Comparison of ENCODE assay signal across 8 cellular contexts in genomic region chr16:3879258-3879886, GRCh38. TPM values are rescaled to one million over a fixed set of nuclear protein-coding genes. Genes with fewer than 3 reads are reported as not detected.
DNase-seq lines count a peak whose midpoint lies in the region; ATAC-seq and TF ChIP-seq lines count a peak whose summit lies in the region.

No MANE protein-coding gene starts in this region.

- in situ Hi-C loops in gastrocnemius medialis (cut with MboI; ENCODE audit: low sequenced_read_pairs in 4 of 4), result loop anchor here (5.0 to 25.0 kb wide), 5 partner anchors 185 to 367 kb away; partner anchors contain the start of gene CLUAP1 (in 1 of the 4)

- H3K27ac Mint-ChIP-seq in activated naive CD4-positive, alpha-beta T cell treated with anti-CD3 and anti-CD28 coated beads, Interleukin-2, amount 50 U/mL, for 24 hours, result peak overlapping the region; percentile 56

- TF ChIP-seq CTCF in right atrium auricular region (IDR thresholded peaks at IDR 0.05) (no peak), gastrocnemius medialis (IDR thresholded peaks at IDR 0.05 in 4 of 5, conservative IDR thresholded peaks at IDR 0.05 in 1 of 5) (no peak)

- peaks cover 0 to 53% of the 10 kb centered on the region in 2 donors for H3K4me1 ChIP-seq in right atrium auricular region
- H3K4me1 ChIP-seq in gastrocnemius medialis, result peaks cover 46 to 51% of the 10 kb centered on the region in 2 donors

- H3K27me3 Mint-ChIP-seq in activated naive CD4-positive, alpha-beta T cell treated with anti-CD3 and anti-CD28 coated beads, Interleukin-2, amount 50 U/mL, for 24 hours, result no peaks in the 10 kb centered on the region

- ATAC-seq in gastrocnemius medialis, result peak in 1 of 2 donors; percentile 14
- ATAC-seq in HG03521 (IDR thresholded peaks at IDR 0.05; ENCODE audit: unreplicated experiment), result no peak
- no peak for ATAC-seq in GM18502 (IDR thresholded peaks at IDR 0.05; ENCODE audit: poor library complexity, unreplicated experiment)

- no peaks in the 10 kb centered on the region for H3K27me3 ChIP-seq in right atrium auricular region
- no peaks in the 10 kb centered on the region for H3K27me3 ChIP-seq in gastrocnemius medialis

- H3K27ac ChIP-seq in right atrium auricular region (peak overlapping the region; percentile 64 to 67), gastrocnemius medialis (peak overlapping the region; percentile 77 to 89 (median 84))

- no peaks in the 10 kb centered on the region for H3K9me3 Mint-ChIP-seq in activated naive CD4-positive, alpha-beta T cell treated with anti-CD3 and anti-CD28 coated beads, Interleukin-2, amount 50 U/mL, for 24 hours

- peak; percentile 43 for DNase-seq in NCI-H2227 (lab: John Stamatoyannopoulos, UW; ENCODE audit: unreplicated experiment)
- no peak for DNase-seq in NCI-H2227 treated with DMSO at 0.1 percent for 48 hours (lab: John Stamatoyannopoulos, UW)
- no peak for DNase-seq in Jurkat, Clone E6-1 (ENCODE audit: low read depth, low spot score)
- no peak for DNase-seq in right atrium auricular region (ENCODE audit: low spot score)
- DNase-seq in gastrocnemius medialis, result no peak

- H3K36me3 ChIP-seq in right atrium auricular region (no peaks in the 10 kb centered on the region), gastrocnemius medialis (no peaks in the 10 kb centered on the region)

- peaks cover 60% of the 10 kb centered on the region for H3K4me1 Mint-ChIP-seq in activated naive CD4-positive, alpha-beta T cell treated with anti-CD3 and anti-CD28 coated beads, Interleukin-2, amount 50 U/mL, for 24 hours

- intact Hi-C loops in gastrocnemius medialis (cut with DNase I; ENCODE audit: low total_unique reads), result loop anchor here (5.0 kb wide), 2 partner anchors 97 to 352 kb away; no protein-coding TSS in a partner anchor

- H3K4me3 Mint-ChIP-seq in activated naive CD4-positive, alpha-beta T cell treated with anti-CD3 and anti-CD28 coated beads, Interleukin-2, amount 50 U/mL, for 24 hours, result peak overlapping the region; percentile 88

- H3K4me3 ChIP-seq in Jurkat, Clone E6-1 (ENCODE audit: low read length), result peak overlapping the region; percentile 62
- H3K4me3 ChIP-seq in right atrium auricular region (peak overlapping the region; percentile 67 to 68), gastrocnemius medialis (peak overlapping the region; percentile 85 to 95 (median 90))

- TF ChIP-seq POLR2A in gastrocnemius medialis (IDR thresholded peaks at IDR 0.05), result no peak

- H3K9me3 ChIP-seq in right atrium auricular region, result no peaks in the 10 kb centered on the region
- H3K9me3 ChIP-seq in gastrocnemius medialis, result no peaks in the 10 kb centered on the region

- peaks cover 4% of the 10 kb centered on the region for H3K36me3 Mint-ChIP-seq in activated naive CD4-positive, alpha-beta T cell treated with anti-CD3 and anti-CD28 coated beads, Interleukin-2, amount 50 U/mL, for 24 hours

RNA-seq across cellular contexts. Expression of gene CREBBP, which starts 1.1 kb away (rescaled TPM):
- polyA plus RNA-seq in Jurkat, Clone E6-1 (2012; ENCODE audit: insufficient read depth, insufficient read length), result 11.9 TPM
- 10 to 100 TPM; 38.3 to 54.3 TPM for total RNA-seq in right atrium auricular region
- 10 to 100 TPM; 39.8 to 61.3 (median 53.5) TPM for total RNA-seq in gastrocnemius medialis
